Comparison of ENCODE assay signal across 19 cellular contexts in the genomic region with DNA sequence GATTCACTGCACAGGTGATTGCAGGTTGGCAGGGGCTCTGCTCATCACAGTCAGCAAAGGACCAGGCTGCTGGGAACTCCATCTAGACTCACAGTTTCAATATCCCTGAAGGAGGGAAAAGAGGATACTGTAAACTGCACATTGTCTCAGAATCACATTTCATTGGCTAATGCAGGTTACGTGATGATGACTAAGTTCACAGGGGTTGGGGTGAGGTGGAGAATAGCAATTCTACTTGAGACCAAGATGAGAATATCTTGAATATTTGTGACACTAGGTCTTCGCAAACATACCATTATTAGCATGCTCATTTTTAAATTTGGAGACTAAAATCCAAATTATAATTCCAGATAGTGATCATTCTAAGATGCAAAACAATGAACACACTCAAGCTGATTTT.
A peak's percentile ranks its signal among the peaks of the same experiment; 100 is the strongest.
DNase-seq lines count a peak whose midpoint lies in the region; ATAC-seq and TF ChIP-seq lines count a peak whose summit lies in the region.
"Had no signal": no experiment of that assay in that cellular context is flagged by ENCODE, and none has a peak within 500 bp of the region (broad histone marks: within the 10 kb centered on the region; RNA-seq: fewer than 3 reads in every experiment).

No MANE protein-coding gene starts in this region.

- POLR2A ChIA-PET in naive thymus-derived CD4-positive, alpha-beta T cell (lab: Charles Lee) = no interaction called here

- ATAC-seq in HG02885 (IDR thresholded peaks at IDR 0.05; ENCODE audit: poor library complexity, unreplicated experiment) (no peak), GM19035 (IDR thresholded peaks at IDR 0.05; ENCODE audit: unreplicated experiment) (no peak)
- ATAC-seq in naive thymus-derived CD4-positive, alpha-beta T cell = no peak
- ATAC-seq: GM23338 had no signal

- no peaks in the 10 kb centered on the region for H3K36me3 Mint-ChIP-seq in naive thymus-derived CD4-positive, alpha-beta T cell
- H3K36me3 Mint-ChIP-seq: CD4-positive, CD25-positive, alpha-beta regulatory T cell had no signal

- H3K9me3 ChIP-seq in parathyroid adenoma (ENCODE audit: control insufficient read depth, low read length) = no peaks in the 10 kb centered on the region
- no peaks in the 10 kb centered on the region for H3K9me3 ChIP-seq in naive thymus-derived CD4-positive, alpha-beta T cell (ENCODE audit: control insufficient read depth in 2 of 3, low read length in 3 of 3)
- H3K9me3 ChIP-seq: MG63 had no signal

- H3K4me1 Mint-ChIP-seq in naive thymus-derived CD4-positive, alpha-beta T cell = peaks cover 12 to 19% (median 14%) of the 10 kb centered on the region in 7 donors
- H3K4me1 Mint-ChIP-seq: B cell, GM23338 had no signal

- no peak overlapping the region for H3K4me2 ChIP-seq in parathyroid adenoma (ENCODE audit: low read length)
- H3K4me2 ChIP-seq: GM23338 had no signal

- H3K36me3 ChIP-seq in brain microvascular endothelial cell (replicated peaks) (no peaks in the 10 kb centered on the region), parathyroid adenoma (ENCODE audit: control insufficient read depth, insufficient read depth, low read length) (no peaks in the 10 kb centered on the region)
- no peaks in the 10 kb centered on the region for H3K36me3 ChIP-seq in naive thymus-derived CD4-positive, alpha-beta T cell (ENCODE audit: control insufficient read depth in 2 of 3, insufficient read depth in 3 of 3, low read length in 3 of 3)
- H3K36me3 ChIP-seq: MG63 had no signal

- H2AFZ ChIP-seq in parathyroid adenoma = peak overlapping the region; percentile 31

- peaks cover 0 to 12% (median 6%) of the 10 kb centered on the region in 5 donors for H3K27me3 Mint-ChIP-seq in naive thymus-derived CD4-positive, alpha-beta T cell
- H3K27me3 Mint-ChIP-seq: B cell; CD4-positive, CD25-positive, alpha-beta regulatory T cell had no signal

- DNase-seq in EH (ENCODE audit: low read depth) (peak; percentile 46), NCI-H226 (peak; percentile 40), brain microvascular endothelial cell (peak; percentile 35), epidermal melanocyte (ENCODE audit: insufficient read length, low spot score) (no peak)
- DNase-seq in naive thymus-derived CD4-positive, alpha-beta T cell = no peak
- DNase-seq: CD4-positive, CD25-positive, alpha-beta regulatory T cell; DND-41; MG63; NCI-H1092 treated with DMSO at 0.1 percent for 48 hours; NCI-H2081 treated with DMSO at 0.1 percent for 48 hours; NCI-H510A treated with DMSO at 0.1 percent for 48 hours; NCI-H82; SHP77 treated with DMSO at 0.1 percent for 48 hours had no signal

- H3K27me3 ChIP-seq in brain microvascular endothelial cell (replicated peaks) = no peaks in the 10 kb centered on the region
- H3K27me3 ChIP-seq in parathyroid adenoma (ENCODE audit: control insufficient read depth, insufficient read depth, low read length) = no peaks in the 10 kb centered on the region
- no peaks in the 10 kb centered on the region for H3K27me3 ChIP-seq in naive thymus-derived CD4-positive, alpha-beta T cell (ENCODE audit: control insufficient read depth in 2 of 2, insufficient read depth in 2 of 2, low read length in 2 of 2)
- H3K27me3 ChIP-seq: MG63 had no signal

- in situ Hi-C loops in brain microvascular endothelial cell (cut with HindIII; ENCODE audit: low pct_ligation_motif_present, low sequenced_read_pairs) = no loop called here

- intact Hi-C loops in naive thymus-derived CD4-positive, alpha-beta T cell (cut with micrococcal nuclease) = no loop called here

- TF ChIP-seq CTCF in brain microvascular endothelial cell (IDR thresholded peaks at IDR 0.05; ENCODE audit: low read depth, low read length, missing control alignments) (no peak), parathyroid adenoma (IDR thresholded peaks at IDR 0.05) (no peak)

- H3K4me3 ChIP-seq in brain microvascular endothelial cell (ENCODE audit: low read depth, low read length) (no peak overlapping the region), parathyroid adenoma (ENCODE audit: low read depth, low read length) (no peak overlapping the region)
- H3K4me3 ChIP-seq in naive thymus-derived CD4-positive, alpha-beta T cell (ENCODE audit: low read length) = no peak overlapping the region
- H3K4me3 ChIP-seq: GM23338, MG63 had no signal

- H3K79me2 ChIP-seq in parathyroid adenoma = no peaks in the 10 kb centered on the region

- no peak overlapping the region for H3K27ac Mint-ChIP-seq in naive thymus-derived CD4-positive, alpha-beta T cell
- H3K27ac Mint-ChIP-seq: B cell; CD4-positive, CD25-positive, alpha-beta regulatory T cell had no signal

- H3K27ac ChIP-seq in brain microvascular endothelial cell (peak overlapping the region; percentile 73), parathyroid adenoma (peak overlapping the region; percentile 39)
- H3K27ac ChIP-seq in naive thymus-derived CD4-positive, alpha-beta T cell (ENCODE audit: low read depth, low read length) = no peak overlapping the region

- no peaks in the 10 kb centered on the region for H3K9me3 Mint-ChIP-seq in naive thymus-derived CD4-positive, alpha-beta T cell
- H3K9me3 Mint-ChIP-seq: CD4-positive, CD25-positive, alpha-beta regulatory T cell; GM23338 had no signal

- no peak overlapping the region for H3K4me3 Mint-ChIP-seq in naive thymus-derived CD4-positive, alpha-beta T cell
- H3K4me3 Mint-ChIP-seq: B cell; CD4-positive, CD25-positive, alpha-beta regulatory T cell; GM23338 had no signal

- CTCF ChIA-PET in naive thymus-derived CD4-positive, alpha-beta T cell (lab: Charles Lee) = no interaction called here

- H3K9ac ChIP-seq in parathyroid adenoma = no peak overlapping the region
- H3K9ac ChIP-seq: KMS-11 had no signal

- peaks cover 45% of the 10 kb centered on the region for H3K4me1 ChIP-seq in parathyroid adenoma
- peaks cover 0 to 11% of the 10 kb centered on the region in 2 donors for H3K4me1 ChIP-seq in naive thymus-derived CD4-positive, alpha-beta T cell (ENCODE audit: control insufficient read depth in 2 of 2, insufficient read depth in 2 of 2, low read length in 2 of 2)

Comparison
In these comparisons a context has a peak if more than half of its experiments do, and no peak if none do; other contexts are left out.
1. DNase-seq: peak in EH (single experiment), NCI-H226 (single experiment) and brain microvascular endothelial cell (single experiment); none in epidermal melanocyte (single experiment) and naive thymus-derived CD4-positive, alpha-beta T cell (0 of 9).